8 cellular contexts compared by ENCODE assay signal in the genomic region with DNA sequence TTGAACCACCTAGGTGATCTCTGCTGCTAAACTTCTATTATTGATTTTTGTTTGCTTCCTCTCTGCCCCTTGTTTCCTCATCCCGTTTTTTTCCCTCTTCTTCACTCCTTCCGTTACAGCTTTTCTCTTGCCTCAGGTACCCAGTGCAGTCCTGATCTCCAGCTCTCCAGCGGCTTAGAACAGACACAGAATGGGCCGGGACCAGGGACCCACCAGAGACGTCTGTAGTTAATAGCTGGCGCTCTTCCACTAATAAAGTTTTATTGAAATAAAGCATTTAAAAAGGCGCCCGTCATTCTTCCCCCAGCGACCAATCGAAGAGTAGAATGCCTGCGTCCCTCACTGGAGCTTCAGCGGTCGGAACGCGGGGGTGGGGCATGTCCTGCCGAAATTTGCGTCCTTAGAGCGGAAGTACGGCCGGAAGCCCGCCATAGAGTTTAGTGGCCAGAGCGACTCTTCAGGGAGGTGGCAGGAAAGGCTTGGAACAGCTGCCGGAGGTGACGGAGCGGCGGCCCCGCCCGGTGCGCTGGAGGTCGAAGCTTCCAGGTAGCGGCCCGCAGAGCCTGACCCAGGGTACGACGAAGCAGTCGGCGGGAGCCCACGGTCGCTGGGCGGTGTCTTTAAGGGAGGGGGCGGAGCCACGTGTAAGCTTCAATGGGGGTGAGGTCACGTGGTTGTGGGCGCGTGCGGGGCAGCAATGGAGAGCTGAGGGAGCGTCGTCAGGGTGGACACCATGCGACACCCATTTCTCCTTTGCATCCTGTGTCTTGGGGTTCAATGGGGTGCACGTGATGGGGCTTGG. TPM values are rescaled to one million over a fixed set of nuclear protein-coding genes. Genes with fewer than 3 reads are reported as not detected.
A peak's percentile ranks its signal among the peaks of the same experiment; 100 is the strongest.
DNase-seq lines count a peak whose midpoint lies in the region; ATAC-seq lines count a peak whose summit lies in the region.

A gene with protein sequence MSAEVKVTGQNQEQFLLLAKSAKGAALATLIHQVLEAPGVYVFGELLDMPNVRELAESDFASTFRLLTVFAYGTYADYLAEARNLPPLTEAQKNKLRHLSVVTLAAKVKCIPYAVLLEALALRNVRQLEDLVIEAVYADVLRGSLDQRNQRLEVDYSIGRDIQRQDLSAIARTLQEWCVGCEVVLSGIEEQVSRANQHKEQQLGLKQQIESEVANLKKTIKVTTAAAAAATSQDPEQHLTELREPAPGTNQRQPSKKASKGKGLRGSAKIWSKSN (plus strand): TSS at position 440 of the 802 bp plus-strand sequence. CDS start 611 bp downstream, outside the sequence.

- DNase-seq in NCI-H2081 (lab: John Stamatoyannopoulos, UW) (peak; percentile 99), T1000 (lab: John Stamatoyannopoulos, UW) (peak; percentile 96), astrocyte of the hippocampus (ENCODE audit: low read depth, low spot score) (peak; percentile 99), hepatic stellate cell (ENCODE audit: low spot score) (peak; percentile 97), aorta (peak; percentile 99)

- ATAC-seq in GM18508 (IDR thresholded peaks at IDR 0.05; ENCODE audit: insufficient read depth, unreplicated experiment): peak; percentile 74
- peak; percentile 93 for ATAC-seq in HG03025 (IDR thresholded peaks at IDR 0.05; ENCODE audit: low FRiP score, unreplicated experiment)
- ATAC-seq in aorta (ENCODE audit: low FRiP score): peak; percentile 99

- H3K36me3 ChIP-seq in rectal smooth muscle tissue (ENCODE audit: control insufficient read depth, insufficient read depth, low read length) (peaks cover 6% of the 10 kb centered on the region), aorta (ENCODE audit: control insufficient read depth in 1 of 2, insufficient read depth in 2 of 2, low read length in 1 of 2) (no peaks in the 10 kb centered on the region)

- peak within 1 kb of the TSS; percentile 71 for H3K9ac ChIP-seq in rectal smooth muscle tissue (ENCODE audit: low read length)

- no peaks in the 10 kb centered on the region for H3K27me3 ChIP-seq in rectal smooth muscle tissue (ENCODE audit: control insufficient read depth, insufficient read depth, low read length)
- no peaks in the 10 kb centered on the region for H3K27me3 ChIP-seq in aorta (ENCODE audit: control insufficient read depth in 1 of 2, insufficient read depth in 2 of 2, low read length in 1 of 2)

- no peaks in the 10 kb centered on the region for H3K9me3 ChIP-seq in aorta (ENCODE audit: control insufficient read depth, low read length)

- peaks cover 4% of the 10 kb centered on the region for H3K4me1 ChIP-seq in rectal smooth muscle tissue (ENCODE audit: control insufficient read depth, insufficient read depth, low read length)
- H3K4me1 ChIP-seq in aorta (ENCODE audit: control insufficient read depth in 1 of 2, insufficient read depth in 2 of 2, low read length in 2 of 2): no peaks in the 10 kb centered on the region

- intact Hi-C loops in aorta (cut with DNase I): loop anchor here in 1 of 2 donors (5.0 kb wide), 1 partner anchor 37 kb away; the partner anchor contains the start of gene ZNF384

- H3K27ac ChIP-seq in rectal smooth muscle tissue (ENCODE audit: low read depth, low read length) (peak within 1 kb of the TSS; percentile 93), aorta (ENCODE audit: low read depth in 1 of 2, low read length in 2 of 2) (peak within 1 kb of the TSS in 1 of 2 donors; percentile 79)

- H3K4me3 ChIP-seq in rectal smooth muscle tissue (ENCODE audit: low read length) (peak within 1 kb of the TSS; percentile 77), aorta (ENCODE audit: low read length in 2 of 2) (peak within 1 kb of the TSS; percentile 53 to 71)

- 0 to 1% methylated on average over 42 to 49 of the region's 49 CpGs for WGBS in aorta, 2 donors

RNA-seq across cellular contexts. Expression of the gene that starts here (rescaled TPM):
- 10 to 100 TPM; 47.0 to 50.1 TPM for total RNA-seq in aorta
- polyA plus RNA-seq in aorta: 10 to 100 TPM; 43.8 to 70.5 TPM
